8 cellular contexts compared by ENCODE assay signal in genomic region chr1:64744492-64745180, GRCh38. TPM values are rescaled to one million over a fixed set of nuclear protein-coding genes. Genes with fewer than 3 reads are reported as not detected.
DNase-seq lines count a peak whose midpoint lies in the region; FAIRE-seq and TF ChIP-seq lines count a peak whose summit lies in the region.

TSS of gene RAVER2 (plus strand) at chr1:64745075. CDS start at chr1:64745173, 98 bp downstream.

- FAIRE-seq in urothelium cell line (lab: Jason Lieb, UNC), result no peak

- peak within 1 kb of the TSS; percentile 66 for H3K4me3 ChIP-seq in AG10803 (ENCODE audit: low read length)
- peak within 1 kb of the TSS; percentile 79 for H3K4me3 ChIP-seq in LNCaP clone FGC (ENCODE audit: low read depth, low read length)
- peak within 1 kb of the TSS; percentile 72 for H3K4me3 ChIP-seq in parathyroid adenoma (ENCODE audit: low read depth, low read length)

- H3K36me3 ChIP-seq in parathyroid adenoma (ENCODE audit: control insufficient read depth, insufficient read depth, low read length), result no peaks in the 10 kb centered on the region

- peak within 1 kb of the TSS; percentile 88 for H3K4me2 ChIP-seq in parathyroid adenoma (ENCODE audit: low read length)

- DNase-seq in AG10803 (ENCODE audit: low read depth), result peak; percentile 44
- DNase-seq in GM19240 (ENCODE audit: insufficient read length, low spot score), result peak; percentile 5
- no peak for DNase-seq in LNCaP clone FGC (ENCODE audit: low read depth)
- DNase-seq in SKM-1 (lab: John Stamatoyannopoulos, UW; ENCODE audit: unreplicated experiment), result peak; percentile 31
- peak; percentile 10 for DNase-seq in activated naive CD8-positive, alpha-beta T cell treated with anti-CD3 and anti-CD28 coated beads, Interleukin-2, amount 50 U/mL, for 16 hours (ENCODE audit: low read depth, low spot score)
- DNase-seq in cardiac septum (ENCODE audit: low spot score), result peak; percentile 87
- peak; percentile 86 for DNase-seq in urothelium cell line (ENCODE audit: low spot score)

- H3K79me2 ChIP-seq in parathyroid adenoma, result no peaks in the 10 kb centered on the region

- no peak within 1 kb of the TSS for H3K9ac ChIP-seq in parathyroid adenoma

- H3K4me1 ChIP-seq in parathyroid adenoma, result no peaks in the 10 kb centered on the region

- peak within 1 kb of the TSS; percentile 76 for H3K27ac ChIP-seq in parathyroid adenoma

- intact Hi-C loops in cardiac septum (cut with DNase I), result loop anchor here (5.0 to 10.0 kb wide), 4 partner anchors 83 to 320 kb away; partner anchors contain the start of genes CACHD1 and JAK1

- H3K27me3 ChIP-seq in parathyroid adenoma (ENCODE audit: control insufficient read depth, insufficient read depth, low read length), result no peaks in the 10 kb centered on the region

- H2AFZ ChIP-seq in parathyroid adenoma, result peak within 1 kb of the TSS; percentile 80

- peak; percentile 38 for TF ChIP-seq CTCF in AG10803 (conservative IDR thresholded peaks at IDR 0.05; ENCODE audit: low read length)
- peak; percentile 61 for TF ChIP-seq CTCF in LNCaP clone FGC (IDR thresholded peaks at IDR 0.05; ENCODE audit: control insufficient read depth, extremely low read depth, insufficient read depth)
- TF ChIP-seq CTCF in parathyroid adenoma (IDR thresholded peaks at IDR 0.05), result peak; percentile 47

- no peaks in the 10 kb centered on the region for H3K9me3 ChIP-seq in parathyroid adenoma (ENCODE audit: control insufficient read depth, low read length)

RNA-seq across cellular contexts. Expression of gene RAVER2, which starts in this region (rescaled TPM):
- total RNA-seq in cardiac septum, result 12.2 TPM
